Comparison of ENCODE assay signal across 1 cellular context in the genomic region with DNA sequence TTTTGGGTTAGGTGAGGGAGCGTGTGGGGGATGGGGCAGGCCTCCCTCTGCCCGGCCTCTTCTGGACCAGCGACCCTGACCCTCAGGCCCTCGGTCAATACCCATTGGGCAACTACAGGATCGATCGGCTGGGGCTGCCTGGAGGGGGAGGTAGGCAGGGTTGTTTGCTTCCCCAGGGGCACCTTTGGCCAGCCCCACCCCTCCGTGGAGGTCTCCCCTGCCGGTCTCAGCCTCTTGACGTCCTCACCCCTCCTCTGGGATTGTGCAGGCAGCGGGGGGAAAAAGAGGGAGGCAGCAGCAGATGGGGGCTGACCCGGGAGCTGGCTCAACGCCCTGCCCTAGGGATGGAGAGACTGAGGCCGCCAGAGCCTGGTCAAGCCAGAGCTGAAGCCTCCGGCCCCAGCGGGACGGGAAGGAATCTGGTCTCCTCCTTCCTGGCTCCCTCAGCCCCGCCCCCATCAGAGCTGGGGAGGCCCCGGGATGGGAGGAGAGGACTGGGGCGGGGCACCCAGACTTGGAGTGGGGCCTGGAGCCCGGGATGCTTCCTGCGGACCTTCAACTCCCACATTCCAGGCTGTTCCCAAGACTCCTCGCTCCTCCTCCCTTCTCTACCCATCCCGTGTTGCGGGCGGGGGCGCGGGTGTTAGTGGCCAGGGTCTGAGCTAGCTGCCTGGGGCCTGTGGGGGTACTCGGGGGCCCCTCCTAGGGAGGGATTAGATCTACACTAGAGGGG.
A peak's percentile ranks its signal among the peaks of the same experiment; 100 is the strongest.
TF ChIP-seq lines count a peak whose summit lies in the region.

No MANE protein-coding gene starts in this region.

TF ChIP-seq in HepG2, 621 proteins besides CTCF, POLR2A, EP300 and RAD21 (continued from another document and continues in another):
- TF ChIP-seq, protein P1, sequence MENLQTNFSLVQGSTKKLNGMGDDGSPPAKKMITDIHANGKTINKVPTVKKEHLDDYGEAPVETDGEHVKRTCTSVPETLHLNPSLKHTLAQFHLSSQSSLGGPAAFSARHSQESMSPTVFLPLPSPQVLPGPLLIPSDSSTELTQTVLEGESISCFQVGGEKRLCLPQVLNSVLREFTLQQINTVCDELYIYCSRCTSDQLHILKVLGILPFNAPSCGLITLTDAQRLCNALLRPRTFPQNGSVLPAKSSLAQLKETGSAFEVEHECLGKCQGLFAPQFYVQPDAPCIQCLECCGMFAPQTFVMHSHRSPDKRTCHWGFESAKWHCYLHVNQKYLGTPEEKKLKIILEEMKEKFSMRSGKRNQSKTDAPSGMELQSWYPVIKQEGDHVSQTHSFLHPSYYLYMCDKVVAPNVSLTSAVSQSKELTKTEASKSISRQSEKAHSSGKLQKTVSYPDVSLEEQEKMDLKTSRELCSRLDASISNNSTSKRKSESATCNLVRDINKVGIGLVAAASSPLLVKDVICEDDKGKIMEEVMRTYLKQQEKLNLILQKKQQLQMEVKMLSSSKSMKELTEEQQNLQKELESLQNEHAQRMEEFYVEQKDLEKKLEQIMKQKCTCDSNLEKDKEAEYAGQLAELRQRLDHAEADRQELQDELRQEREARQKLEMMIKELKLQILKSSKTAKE (CRISPR knock-in tag; IDR thresholded peaks at IDR 0.05; ENCODE audit: borderline replicate concordance): peak; percentile 98
- TF ChIP-seq HDAC1 (CRISPR knock-in tag; IDR thresholded peaks at IDR 0.05) (peak; percentile 99), NAIF1 (CRISPR knock-in tag; IDR thresholded peaks at IDR 0.05; ENCODE audit: borderline replicate concordance) (peak; percentile 61; the same call in 1 of the 2 replicates), ZNF343 (CRISPR knock-in tag; IDR thresholded peaks at IDR 0.05) (0 out of 2 replicates have a peak, but pooled peaks have one; percentile 75), ZNF17 (CRISPR knock-in tag; IDR thresholded peaks at IDR 0.05) (no peak), ZNF496 (CRISPR knock-in tag; IDR thresholded peaks at IDR 0.05; ENCODE audit: insufficient replicate concordance) (no peak), ZNF747 (CRISPR knock-in tag; IDR thresholded peaks at IDR 0.05; ENCODE audit: borderline replicate concordance) (peak; percentile 89; the same call in 1 of the 2 replicates), ZNF598 (CRISPR knock-in tag; IDR thresholded peaks at IDR 0.05; ENCODE audit: borderline replicate concordance) (0 out of 2 replicates have a peak, but pooled peaks have one; percentile 13), ATM (IDR thresholded peaks at IDR 0.05; ENCODE audit: borderline replicate concordance) (no peak), ZNF180 (CRISPR knock-in tag; IDR thresholded peaks at IDR 0.05; ENCODE audit: borderline replicate concordance, low read depth) (no peak), HOXA9 (CRISPR knock-in tag; IDR thresholded peaks at IDR 0.05; ENCODE audit: borderline replicate concordance) (no peak), KLF16 (CRISPR knock-in tag; IDR thresholded peaks at IDR 0.05) (peak in 1 of 2 experiments; percentile 95; a peak in 2 of 4 replicates), ZNF10 (CRISPR knock-in tag; IDR thresholded peaks at IDR 0.05; ENCODE audit: borderline replicate concordance, low read depth) (no peak), NPAS2 (CRISPR knock-in tag; IDR thresholded peaks at IDR 0.05; ENCODE audit: borderline replicate concordance) (0 out of 2 replicates have a peak, but pooled peaks have one; percentile 13), TEAD2 (CRISPR knock-in tag; IDR thresholded peaks at IDR 0.05) (0 out of 2 replicates have a peak, but pooled peaks have one; percentile 21), ZNF367 (CRISPR knock-in tag; IDR thresholded peaks at IDR 0.05; ENCODE audit: borderline replicate concordance) (no peak), ZNF781 (CRISPR knock-in tag; IDR thresholded peaks at IDR 0.05; ENCODE audit: borderline replicate concordance, not compliant biosample characterization) (no peak), ARNTL (CRISPR knock-in tag; IDR thresholded peaks at IDR 0.05) (peak; percentile 95), SOX6 (IDR thresholded peaks at IDR 0.05) (no peak), SOX6 (CRISPR knock-in tag; IDR thresholded peaks at IDR 0.05) (peak; percentile 96), HDAC6 (IDR thresholded peaks at IDR 0.05; ENCODE audit: low read depth, low read length) (no peak), KAT2B (IDR thresholded peaks at IDR 0.05; ENCODE audit: borderline replicate concordance, low read depth, low read length) (peak; percentile 98), ZNF34 (CRISPR knock-in tag; IDR thresholded peaks at IDR 0.05; ENCODE audit: borderline replicate concordance) (peak; percentile 86; the same call in 1 of the 2 replicates), NBN (conservative IDR thresholded peaks at IDR 0.05) (no peak), ZNF224 (CRISPR knock-in tag; IDR thresholded peaks at IDR 0.05) (no peak), ZNF737 (CRISPR knock-in tag; IDR thresholded peaks at IDR 0.05; ENCODE audit: borderline replicate concordance) (0 out of 2 replicates have a peak, but pooled peaks have one; percentile 72), SMC3 (IDR thresholded peaks at IDR 0.05; ENCODE audit: low read length) (no peak), HES4 (CRISPR knock-in tag; IDR thresholded peaks at IDR 0.05; ENCODE audit: borderline replicate concordance) (peak; percentile 19; the same call in 1 of the 2 replicates), ZSCAN30 (CRISPR knock-in tag; IDR thresholded peaks at IDR 0.05) (peak; percentile 78; the same call in 1 of the 2 replicates), ZNF251 (CRISPR knock-in tag; IDR thresholded peaks at IDR 0.05) (no peak), HOXA3 (CRISPR knock-in tag; IDR thresholded peaks at IDR 0.05) (peak; percentile 88), MEF2D (CRISPR knock-in tag; IDR thresholded peaks at IDR 0.05) (peak; percentile 81; the same call in 1 of the 2 replicates), MIER2 (CRISPR knock-in tag; IDR thresholded peaks at IDR 0.05) (peak; percentile 73; the same call in 1 of the 2 replicates), ONECUT2 (CRISPR knock-in tag; IDR thresholded peaks at IDR 0.05) (peak; percentile 100), SMARCE1 (IDR thresholded peaks at IDR 0.05; ENCODE audit: borderline replicate concordance) (no peak), ZNF264 (CRISPR knock-in tag; IDR thresholded peaks at IDR 0.05) (no peak), TBX3 (IDR thresholded peaks at IDR 0.05; ENCODE audit: borderline replicate concordance) (peak; percentile 68; the same call in 1 of the 2 replicates), POLR2G (IDR thresholded peaks at IDR 0.05; ENCODE audit: low read depth, low read length) (no peak)
- TF ChIP-seq, protein P2, sequence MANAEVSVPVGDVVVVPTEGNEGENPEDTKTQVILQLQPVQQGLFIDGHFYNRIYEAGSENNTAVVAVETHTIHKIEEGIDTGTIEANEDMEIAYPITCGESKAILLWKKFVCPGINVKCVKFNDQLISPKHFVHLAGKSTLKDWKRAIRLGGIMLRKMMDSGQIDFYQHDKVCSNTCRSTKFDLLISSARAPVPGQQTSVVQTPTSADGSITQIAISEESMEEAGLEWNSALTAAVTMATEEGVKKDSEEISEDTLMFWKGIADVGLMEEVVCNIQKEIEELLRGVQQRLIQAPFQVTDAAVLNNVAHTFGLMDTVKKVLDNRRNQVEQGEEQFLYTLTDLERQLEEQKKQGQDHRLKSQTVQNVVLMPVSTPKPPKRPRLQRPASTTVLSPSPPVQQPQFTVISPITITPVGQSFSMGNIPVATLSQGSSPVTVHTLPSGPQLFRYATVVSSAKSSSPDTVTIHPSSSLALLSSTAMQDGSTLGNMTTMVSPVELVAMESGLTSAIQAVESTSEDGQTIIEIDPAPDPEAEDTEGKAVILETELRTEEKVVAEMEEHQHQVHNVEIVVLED (CRISPR knock-in tag; IDR thresholded peaks at IDR 0.05; ENCODE audit: borderline replicate concordance): peak; percentile 68; the same call in 1 of the 2 replicates
- TF ChIP-seq, protein P3, sequence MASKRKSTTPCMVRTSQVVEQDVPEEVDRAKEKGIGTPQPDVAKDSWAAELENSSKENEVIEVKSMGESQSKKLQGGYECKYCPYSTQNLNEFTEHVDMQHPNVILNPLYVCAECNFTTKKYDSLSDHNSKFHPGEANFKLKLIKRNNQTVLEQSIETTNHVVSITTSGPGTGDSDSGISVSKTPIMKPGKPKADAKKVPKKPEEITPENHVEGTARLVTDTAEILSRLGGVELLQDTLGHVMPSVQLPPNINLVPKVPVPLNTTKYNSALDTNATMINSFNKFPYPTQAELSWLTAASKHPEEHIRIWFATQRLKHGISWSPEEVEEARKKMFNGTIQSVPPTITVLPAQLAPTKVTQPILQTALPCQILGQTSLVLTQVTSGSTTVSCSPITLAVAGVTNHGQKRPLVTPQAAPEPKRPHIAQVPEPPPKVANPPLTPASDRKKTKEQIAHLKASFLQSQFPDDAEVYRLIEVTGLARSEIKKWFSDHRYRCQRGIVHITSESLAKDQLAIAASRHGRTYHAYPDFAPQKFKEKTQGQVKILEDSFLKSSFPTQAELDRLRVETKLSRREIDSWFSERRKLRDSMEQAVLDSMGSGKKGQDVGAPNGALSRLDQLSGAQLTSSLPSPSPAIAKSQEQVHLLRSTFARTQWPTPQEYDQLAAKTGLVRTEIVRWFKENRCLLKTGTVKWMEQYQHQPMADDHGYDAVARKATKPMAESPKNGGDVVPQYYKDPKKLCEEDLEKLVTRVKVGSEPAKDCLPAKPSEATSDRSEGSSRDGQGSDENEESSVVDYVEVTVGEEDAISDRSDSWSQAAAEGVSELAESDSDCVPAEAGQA (IDR thresholded peaks at IDR 0.05; ENCODE audit: low read depth): peak; percentile 80
- TF ChIP-seq, protein P3 (CRISPR knock-in tag; IDR thresholded peaks at IDR 0.05; ENCODE audit: borderline replicate concordance): 0 out of 2 replicates have a peak, but pooled peaks have one; percentile 24
- TF ChIP-seq, protein P4, sequence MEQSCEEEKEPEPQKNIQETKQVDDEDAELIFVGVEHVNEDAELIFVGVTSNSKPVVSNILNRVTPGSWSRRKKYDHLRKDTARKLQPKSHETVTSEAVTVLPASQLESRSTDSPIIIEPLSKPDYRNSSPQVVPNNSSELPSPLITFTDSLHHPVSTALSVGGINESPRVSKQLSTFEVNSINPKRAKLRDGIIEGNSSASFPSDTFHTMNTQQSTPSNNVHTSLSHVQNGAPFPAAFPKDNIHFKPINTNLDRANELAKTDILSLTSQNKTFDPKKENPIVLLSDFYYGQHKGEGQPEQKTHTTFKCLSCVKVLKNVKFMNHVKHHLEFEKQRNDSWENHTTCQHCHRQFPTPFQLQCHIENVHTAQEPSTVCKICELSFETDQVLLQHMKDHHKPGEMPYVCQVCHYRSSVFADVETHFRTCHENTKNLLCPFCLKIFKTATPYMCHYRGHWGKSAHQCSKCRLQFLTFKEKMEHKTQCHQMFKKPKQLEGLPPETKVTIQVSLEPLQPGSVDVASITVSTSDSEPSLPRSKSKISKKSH (CRISPR knock-in tag; IDR thresholded peaks at IDR 0.05; ENCODE audit: borderline replicate concordance): peak; percentile 22; the same call in 1 of the 2 replicates
- TF ChIP-seq, protein P5, sequence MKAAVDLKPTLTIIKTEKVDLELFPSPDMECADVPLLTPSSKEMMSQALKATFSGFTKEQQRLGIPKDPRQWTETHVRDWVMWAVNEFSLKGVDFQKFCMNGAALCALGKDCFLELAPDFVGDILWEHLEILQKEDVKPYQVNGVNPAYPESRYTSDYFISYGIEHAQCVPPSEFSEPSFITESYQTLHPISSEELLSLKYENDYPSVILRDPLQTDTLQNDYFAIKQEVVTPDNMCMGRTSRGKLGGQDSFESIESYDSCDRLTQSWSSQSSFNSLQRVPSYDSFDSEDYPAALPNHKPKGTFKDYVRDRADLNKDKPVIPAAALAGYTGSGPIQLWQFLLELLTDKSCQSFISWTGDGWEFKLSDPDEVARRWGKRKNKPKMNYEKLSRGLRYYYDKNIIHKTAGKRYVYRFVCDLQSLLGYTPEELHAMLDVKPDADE (CRISPR knock-in tag; IDR thresholded peaks at IDR 0.05): no peak
- TF ChIP-seq, protein P6, sequence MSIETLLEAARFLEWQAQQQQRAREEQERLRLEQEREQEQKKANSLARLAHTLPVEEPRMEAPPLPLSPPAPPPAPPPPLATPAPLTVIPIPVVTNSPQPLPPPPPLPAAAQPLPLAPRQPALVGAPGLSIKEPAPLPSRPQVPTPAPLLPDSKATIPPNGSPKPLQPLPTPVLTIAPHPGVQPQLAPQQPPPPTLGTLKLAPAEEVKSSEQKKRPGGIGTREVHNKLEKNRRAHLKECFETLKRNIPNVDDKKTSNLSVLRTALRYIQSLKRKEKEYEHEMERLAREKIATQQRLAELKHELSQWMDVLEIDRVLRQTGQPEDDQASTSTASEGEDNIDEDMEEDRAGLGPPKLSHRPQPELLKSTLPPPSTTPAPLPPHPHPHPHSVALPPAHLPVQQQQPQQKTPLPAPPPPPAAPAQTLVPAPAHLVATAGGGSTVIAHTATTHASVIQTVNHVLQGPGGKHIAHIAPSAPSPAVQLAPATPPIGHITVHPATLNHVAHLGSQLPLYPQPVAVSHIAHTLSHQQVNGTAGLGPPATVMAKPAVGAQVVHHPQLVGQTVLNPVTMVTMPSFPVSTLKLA (IDR thresholded peaks at IDR 0.05): no peak
- TF ChIP-seq, protein P7, sequence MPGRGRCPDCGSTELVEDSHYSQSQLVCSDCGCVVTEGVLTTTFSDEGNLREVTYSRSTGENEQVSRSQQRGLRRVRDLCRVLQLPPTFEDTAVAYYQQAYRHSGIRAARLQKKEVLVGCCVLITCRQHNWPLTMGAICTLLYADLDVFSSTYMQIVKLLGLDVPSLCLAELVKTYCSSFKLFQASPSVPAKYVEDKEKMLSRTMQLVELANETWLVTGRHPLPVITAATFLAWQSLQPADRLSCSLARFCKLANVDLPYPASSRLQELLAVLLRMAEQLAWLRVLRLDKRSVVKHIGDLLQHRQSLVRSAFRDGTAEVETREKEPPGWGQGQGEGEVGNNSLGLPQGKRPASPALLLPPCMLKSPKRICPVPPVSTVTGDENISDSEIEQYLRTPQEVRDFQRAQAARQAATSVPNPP (CRISPR knock-in tag; IDR thresholded peaks at IDR 0.05): no peak
- TF ChIP-seq, protein P8, sequence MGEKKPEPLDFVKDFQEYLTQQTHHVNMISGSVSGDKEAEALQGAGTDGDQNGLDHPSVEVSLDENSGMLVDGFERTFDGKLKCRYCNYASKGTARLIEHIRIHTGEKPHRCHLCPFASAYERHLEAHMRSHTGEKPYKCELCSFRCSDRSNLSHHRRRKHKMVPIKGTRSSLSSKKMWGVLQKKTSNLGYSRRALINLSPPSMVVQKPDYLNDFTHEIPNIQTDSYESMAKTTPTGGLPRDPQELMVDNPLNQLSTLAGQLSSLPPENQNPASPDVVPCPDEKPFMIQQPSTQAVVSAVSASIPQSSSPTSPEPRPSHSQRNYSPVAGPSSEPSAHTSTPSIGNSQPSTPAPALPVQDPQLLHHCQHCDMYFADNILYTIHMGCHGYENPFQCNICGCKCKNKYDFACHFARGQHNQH (CRISPR knock-in tag; IDR thresholded peaks at IDR 0.05): peak; percentile 95
